Comparison of ENCODE assay signal across 7 cellular contexts in the genomic region with DNA sequence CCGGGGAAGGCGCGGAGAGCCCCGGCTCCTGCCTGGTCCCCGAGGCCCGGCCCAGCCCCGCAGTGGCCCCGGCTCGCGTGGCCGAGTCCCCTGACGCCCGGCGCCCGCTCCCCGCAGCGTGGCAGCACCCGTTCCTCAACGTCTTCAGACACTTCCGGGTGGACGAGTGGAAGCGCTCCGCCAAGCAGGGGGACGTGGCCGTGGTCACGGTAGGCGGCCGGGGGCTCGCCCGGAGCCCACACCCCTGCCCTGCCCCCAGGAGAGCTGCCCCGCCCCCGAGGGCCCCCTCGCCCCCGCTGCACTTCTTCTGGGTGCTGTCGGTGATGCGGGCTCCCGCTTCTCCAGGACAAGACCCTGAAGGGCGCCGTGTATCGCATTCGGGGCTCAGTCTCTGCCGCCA. TPM values are rescaled to one million over a fixed set of nuclear protein-coding genes. Genes with fewer than 3 reads are reported as not detected.
DNase-seq lines count a peak whose midpoint lies in the region; ATAC-seq lines count a peak whose summit lies in the region.

No MANE protein-coding gene starts in this region.

- no peaks in the 10 kb centered on the region for H3K27me3 ChIP-seq in right cardiac atrium (ENCODE audit: control insufficient read depth, insufficient read depth)

- DNase-seq in activated CD4-positive, alpha-beta T cell treated with anti-CD3 and anti-CD28 coated beads, Interleukin-2, amount 50 U/mL, for 48 hours, result peak; percentile 22 to 32
- DNase-seq in right cardiac atrium (no peak), C1 segment of cervical spinal cord (lab: John Stamatoyannopoulos, UW) (no peak), putamen (ENCODE audit: low spot score) (no peak)
- DNase-seq in stimulated activated effector memory CD8-positive, alpha-beta T cell treated with anti-CD3 and anti-CD28 coated beads, Interleukin-12 subunit alpha, Interleukin-12 subunit beta, amount 100 ng/mL, for 72 hours (ENCODE audit: low spot score in 2 of 2), result no peak

- no peaks in the 10 kb centered on the region for H3K9me3 Mint-ChIP-seq in stimulated activated effector memory CD8-positive, alpha-beta T cell treated with anti-CD3 and anti-CD28 coated beads, Interleukin-12 subunit alpha, Interleukin-12 subunit beta, amount 100 ng/mL, for 72 hours

- peaks cover 24% of the 10 kb centered on the region for H3K4me1 Mint-ChIP-seq in stimulated activated effector memory CD8-positive, alpha-beta T cell treated with anti-CD3 and anti-CD28 coated beads, Interleukin-12 subunit alpha, Interleukin-12 subunit beta, amount 100 ng/mL, for 72 hours

- ATAC-seq in GM18517 (IDR thresholded peaks at IDR 0.05; ENCODE audit: unreplicated experiment) (peak; percentile 5), HG03025 (IDR thresholded peaks at IDR 0.05; ENCODE audit: low FRiP score, unreplicated experiment) (peak; percentile 9), right cardiac atrium (no peak)
- peak; percentile 37 for ATAC-seq in stimulated activated effector memory CD8-positive, alpha-beta T cell treated with anti-CD3 and anti-CD28 coated beads, Interleukin-12 subunit alpha, Interleukin-12 subunit beta, amount 100 ng/mL, for 72 hours

- H3K4me1 ChIP-seq in right cardiac atrium (ENCODE audit: control insufficient read depth, insufficient read depth, low read length), result peaks cover 3% of the 10 kb centered on the region

- H3K4me3 Mint-ChIP-seq in stimulated activated effector memory CD8-positive, alpha-beta T cell treated with anti-CD3 and anti-CD28 coated beads, Interleukin-12 subunit alpha, Interleukin-12 subunit beta, amount 100 ng/mL, for 72 hours, result peak overlapping the region; percentile 75

- intact Hi-C loops in right cardiac atrium (cut with DNase I), result no loop called here

- H3K9me3 ChIP-seq in right cardiac atrium (ENCODE audit: control insufficient read depth, low read length), result no peaks in the 10 kb centered on the region

- H3K27ac ChIP-seq in right cardiac atrium (ENCODE audit: low read length), result no peak overlapping the region

- H3K36me3 Mint-ChIP-seq in stimulated activated effector memory CD8-positive, alpha-beta T cell treated with anti-CD3 and anti-CD28 coated beads, Interleukin-12 subunit alpha, Interleukin-12 subunit beta, amount 100 ng/mL, for 72 hours, result peaks cover 13% of the 10 kb centered on the region

- H3K27ac Mint-ChIP-seq in stimulated activated effector memory CD8-positive, alpha-beta T cell treated with anti-CD3 and anti-CD28 coated beads, Interleukin-12 subunit alpha, Interleukin-12 subunit beta, amount 100 ng/mL, for 72 hours, result peak overlapping the region; percentile 63

- peak overlapping the region; percentile 51 for H3K4me3 ChIP-seq in right cardiac atrium (ENCODE audit: low read length)

- WGBS in right cardiac atrium, result 5% methylated on average over 42 of the region's 42 CpGs

RNA-seq across cellular contexts. Expression of gene WDR90, which starts 0.5 kb away (rescaled TPM):
- 10 to 100 TPM; 10.5 to 13.7 (median 12.0) TPM for total RNA-seq in right cardiac atrium
- 8.1 TPM for polyA plus RNA-seq in right cardiac atrium

RNA-seq across cellular contexts. Expression of gene MCRIP2, which starts 8.0 kb away (rescaled TPM):
- total RNA-seq in right cardiac atrium, result 100 to 1,000 TPM in 1 of 4 donors, 10 to 100 TPM in 3; 71.2 to 121 (median 85.6) TPM
- polyA plus RNA-seq in right cardiac atrium, result 141 TPM

RNA-seq across cellular contexts. Expression of gene METTL26, which starts 13.5 kb away (rescaled TPM):
- total RNA-seq in right cardiac atrium, result 10 to 100 TPM; 55.4 to 60.3 (median 56.6) TPM
- polyA plus RNA-seq in right cardiac atrium, result 128 TPM

RNA-seq across cellular contexts. Expression of gene RHOT2, which starts 18.3 kb away (rescaled TPM):
- 100 to 1,000 TPM in 1 of 4 donors, 10 to 100 TPM in 3; 84.3 to 104 (median 90.8) TPM for total RNA-seq in right cardiac atrium
- 101 TPM for polyA plus RNA-seq in right cardiac atrium

RNA-seq across cellular contexts. Expression of gene WFIKKN1, which starts 18.9 kb away (rescaled TPM):
- under 1 TPM; 0.15 to 0.70 (median 0.20) TPM for total RNA-seq in right cardiac atrium
- 0.29 TPM for polyA plus RNA-seq in right cardiac atrium

Comparison
In these comparisons a context has a peak if more than half of its experiments do, and no peak if none do; other contexts are left out.
1. ATAC-seq: peak in GM18517 (single experiment), HG03025 (single experiment) and stimulated activated effector memory CD8-positive, alpha-beta T cell treated with anti-CD3 and anti-CD28 coated beads, Interleukin-12 subunit alpha, Interleukin-12 subunit beta, amount 100 ng/mL, for 72 hours (single experiment); none in right cardiac atrium (0 of 2).
2. DNase-seq: peak in activated CD4-positive, alpha-beta T cell treated with anti-CD3 and anti-CD28 coated beads, Interleukin-2, amount 50 U/mL, for 48 hours (2 of 2); none in right cardiac atrium (0 of 3), stimulated activated effector memory CD8-positive, alpha-beta T cell treated with anti-CD3 and anti-CD28 coated beads, Interleukin-12 subunit alpha, Interleukin-12 subunit beta, amount 100 ng/mL, for 72 hours (0 of 2), C1 segment of cervical spinal cord (0 of 14) and putamen (single experiment).